In the genomic region with DNA sequence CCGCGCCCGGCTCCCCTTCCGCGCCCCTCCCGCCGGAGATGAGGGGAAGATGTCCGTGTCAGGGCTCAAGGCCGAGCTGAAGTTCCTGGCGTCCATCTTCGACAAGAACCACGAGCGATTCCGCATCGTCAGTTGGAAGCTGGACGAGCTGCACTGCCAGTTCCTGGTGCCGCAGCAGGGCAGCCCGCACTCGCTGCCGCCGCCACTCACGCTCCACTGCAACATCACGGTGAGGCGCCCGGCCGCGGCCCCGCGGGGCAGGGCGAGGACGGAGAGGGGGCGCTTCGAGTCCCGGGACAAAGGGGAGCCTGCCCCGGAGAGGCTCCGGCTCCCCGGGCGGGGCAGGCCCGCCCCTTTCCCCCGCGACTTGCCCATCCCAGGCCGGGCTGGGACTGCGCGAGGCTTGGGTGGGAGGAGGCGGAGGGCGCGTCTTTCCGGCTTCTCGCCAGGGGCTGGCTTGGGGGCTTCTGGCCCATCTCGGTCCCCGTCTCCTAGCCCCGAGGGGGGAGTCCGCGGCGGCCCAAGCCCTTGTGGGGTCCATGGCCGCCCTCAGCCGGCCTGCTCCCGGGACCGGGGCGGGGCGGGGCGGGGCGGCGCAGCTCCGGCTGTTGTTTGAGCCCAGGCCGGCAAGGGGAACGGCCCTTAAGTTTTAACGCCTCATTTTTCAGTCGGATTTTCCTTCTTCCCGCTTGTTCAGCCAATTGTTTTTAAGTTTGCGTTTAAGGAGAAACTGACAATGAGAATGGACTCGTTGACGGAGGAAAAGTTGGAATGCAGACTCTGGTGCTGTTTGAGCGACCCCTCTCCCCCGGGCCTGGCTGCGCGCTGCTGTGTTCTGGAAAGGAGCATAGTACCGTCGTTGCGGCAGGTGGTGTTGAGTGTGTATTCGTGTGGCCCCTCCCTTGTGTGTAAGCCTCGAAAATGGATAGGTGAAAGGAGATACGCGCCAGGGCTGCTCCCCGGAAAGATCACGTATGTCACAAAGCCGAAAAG, we compare ENCODE assay signal across 8 cellular contexts. TPM values are rescaled to one million over a fixed set of nuclear protein-coding genes. Genes with fewer than 3 reads are reported as not detected.
A peak's percentile ranks its signal among the peaks of the same experiment; 100 is the strongest.
DNase-seq lines count a peak whose midpoint lies in the region; ATAC-seq, FAIRE-seq and TF ChIP-seq lines count a peak whose summit lies in the region.

No MANE protein-coding gene starts in this region.

- peaks cover 2 to 14% of the 10 kb centered on the region in 2 experiments; a peak in 3 of 5 replicates for H3K27me3 ChIP-seq in HepG2 (ENCODE audit: control insufficient read depth in 1 of 2, insufficient read depth in 2 of 2, low read length in 2 of 2)

- POLR2A ChIA-PET in HepG2 (lab: Yijun Ruan, JAX), result interaction anchor here (0.7 to 2.7 kb wide), 4 partner anchors 9 to 120 kb away, joined by 3 to 8 read pairs (median 6); partner anchors contain the start of gene FBXO22

- TF ChIP-seq RAD21 in HepG2 (CRISPR knock-in tag; IDR thresholded peaks at IDR 0.05), result no peak

- CTCF ChIA-PET in HepG2 (lab: Yijun Ruan, JAX; ENCODE audit: low intra/inter-chr PET ratio, low total read pairs), result no interaction called here

- peaks cover 46% of the 10 kb centered on the region for H3K79me2 ChIP-seq in HepG2 (ENCODE audit: insufficient read depth, low read length)

- TF ChIP-seq CTCF in HepG2 (CRISPR knock-in tag; IDR thresholded peaks at IDR 0.05), result no peak

- H4K20me1 ChIP-seq in HepG2 (ENCODE audit: insufficient read depth, low read length), result no peaks in the 10 kb centered on the region; the same call in 1 of the 2 replicates

- in situ Hi-C loops in HepG2 (cut with HindIII; ENCODE audit: extremely low pct_ligation_motif_present, low pct_unique_long_range_greater_than_20kb), result no loop called here

- TF ChIP-seq EP300 in HepG2 (IDR thresholded peaks at IDR 0.05; ENCODE audit: low read depth in 2 of 2, low read length in 2 of 2) (no peak), HepG2 (CRISPR knock-in tag; IDR thresholded peaks at IDR 0.05; ENCODE audit: borderline replicate concordance) (no peak)

- intact Hi-C loops in HepG2 (cut with micrococcal nuclease; ENCODE audit: unreplicated experiment), result loop anchor here (10.0 kb wide), 1 partner anchor 61 kb away; the partner anchor contains the start of gene FBXO22

- H2AFZ ChIP-seq in HepG2 (ENCODE audit: low read length), result no peak overlapping the region

- peak overlapping the region; percentile 95 for H3K4me2 ChIP-seq in HepG2 (ENCODE audit: low read depth, low read length)

- 1% methylated on average over 35 of the region's 87 CpGs for whole genome bisulfite sequencing in HepG2 (ENCODE audit: low lambda C conversion rate)

- peaks cover 45% of the 10 kb centered on the region for H3K4me1 ChIP-seq in HepG2 (ENCODE audit: insufficient read depth, low read length)

- no peak; a peak in 1 of 4 replicates for TF ChIP-seq POLR2A in HepG2 (IDR thresholded peaks at IDR 0.05; ENCODE audit: insufficient read depth in 1 of 2, low read depth in 2 of 2, low read length in 2 of 2)

- H3K9me3 ChIP-seq in HepG2 (ENCODE audit: low read length), result no peaks in the 10 kb centered on the region

- no peaks in the 10 kb centered on the region; a peak in 1 of 5 replicates for H3K36me3 ChIP-seq in HepG2 (replicated peaks in 1 of 2; ENCODE audit: control insufficient read depth in 1 of 2, insufficient read depth in 2 of 2, low read length in 2 of 2)

- H3K4me3 ChIP-seq in HepG2 (replicated peaks in 1 of 3; ENCODE audit: insufficient read depth in 1 of 3, low read depth in 2 of 3, low read length in 3 of 3), result peak overlapping the region; percentile 69 to 85 (median 83)

- peak; percentile 50 for FAIRE-seq in HepG2 (lab: Jason Lieb, UNC)

- peak; percentile 53 for ATAC-seq in GM18498 (IDR thresholded peaks at IDR 0.05; ENCODE audit: unreplicated experiment)
- ATAC-seq in HG02798 (IDR thresholded peaks at IDR 0.05; ENCODE audit: poor library complexity, unreplicated experiment), result peak; percentile 60
- peak; percentile 70 for ATAC-seq in HepG2

- DNase-seq in NCI-H226, result peak; percentile 59
- peak; percentile 39 to 44 for DNase-seq in activated CD4-positive, alpha-beta T cell treated with anti-CD3 and anti-CD28 coated beads, Interleukin-2, amount 50 U/mL, for 4 hours
- DNase-seq in dermis blood vessel endothelial cell, result peak; percentile 60
- peak; percentile 11 for DNase-seq in HepG2 (ENCODE audit: low spot score)
- DNase-seq in stimulated activated CD4-positive, alpha-beta T cell treated with anti-CD3 and anti-CD28 coated beads, Interleukin-4, amount 100 ng/mL, for 4 hours, result peak; percentile 44 to 49
- no peak for DNase-seq in NCI-H128 (lab: John Stamatoyannopoulos, UW; ENCODE audit: unreplicated experiment)

- peak overlapping the region; percentile 59 for H3K27ac ChIP-seq in HepG2 (ENCODE audit: extremely low read length, insufficient read depth, low read length)

- BruUV-seq in HepG2 (replicated peaks; lab: Mats Ljungman, UMichigan), result no TSS peak

- peak overlapping the region; percentile 79 for H3K9ac ChIP-seq in HepG2 (ENCODE audit: insufficient read depth, low read depth, low read length)

TF ChIP-seq in HepG2, 621 proteins besides CTCF, POLR2A, EP300 and RAD21 (continues in another document):
- peak; percentile 36; the same call in 1 of the 2 replicates for TF ChIP-seq ZNF441 (CRISPR knock-in tag; IDR thresholded peaks at IDR 0.05; ENCODE audit: borderline replicate concordance)
- TF ChIP-seq ZNF850 (CRISPR knock-in tag; conservative IDR thresholded peaks at IDR 0.05), result peak; percentile 16; the same call in 1 of the 2 replicates

RNA-seq across cellular contexts. Expression of gene UBE2Q2, which starts 0.7 kb away (rescaled TPM):
- total RNA-seq in dermis blood vessel endothelial cell (68.8 and 69.1 TPM in 2 replicates), HepG2 (2016; rRNA removed; fragmentation: Illumina TruSeq; extraction: Trizol) (20.1 and 20.4 TPM in 2 replicates)
- 28.3 and 29.7 TPM in 2 replicates for total RNA-seq in HepG2 (2016; cell fraction: cytosol; rRNA removed; fragmentation: Illumina TruSeq; extraction: Trizol; ENCODE audit: low read depth)
- total RNA-seq in HepG2 (2016; cell fraction: insoluble cytoplasmic fraction; rRNA removed; fragmentation: Illumina TruSeq; extraction: Trizol), result 19.0 and 20.4 TPM in 2 replicates
- total RNA-seq in HepG2 (2016; cell fraction: membrane; rRNA removed; fragmentation: Illumina TruSeq; extraction: Trizol), result 41.0 and 48.0 TPM in 2 replicates
- 14.5 and 16.7 TPM in 2 replicates for total RNA-seq in HepG2 (2016; cell fraction: nucleus; rRNA removed; fragmentation: Illumina TruSeq; extraction: Trizol)
- polyA plus RNA-seq in HepG2 (2011; rRNA removed), result 10.6 and 11.4 TPM in 2 replicates
- polyA plus RNA-seq in HepG2 (2011; cell fraction: cytosol; rRNA removed), result 4.6 and 8.2 TPM in 2 replicates
- 8.9 and 9.8 TPM in 2 replicates for polyA plus RNA-seq in HepG2 (2011; cell fraction: nucleus; rRNA removed)
- polyA plus RNA-seq in HepG2 (2012), result 12.2 and 12.6 TPM in 2 replicates
- 21.3 and 23.2 TPM in 2 replicates for polyA plus RNA-seq in HepG2 (2016; cell fraction: cytosol; fragmentation: Illumina TruSeq; extraction: Trizol; ENCODE audit: low read depth)
- polyA plus RNA-seq in HepG2 (2016; cell fraction: insoluble cytoplasmic fraction; fragmentation: Illumina TruSeq; extraction: Trizol; ENCODE audit: low read depth), result 18.6 and 19.5 TPM in 2 replicates
- polyA plus RNA-seq in HepG2 (2016; cell fraction: membrane; fragmentation: Illumina TruSeq; extraction: Trizol; ENCODE audit: low read depth), result 34.5 and 36.1 TPM in 2 replicates
- polyA plus RNA-seq in HepG2 (2016; cell fraction: nucleus; fragmentation: Illumina TruSeq; extraction: Trizol; ENCODE audit: insufficient read depth, low read depth), result 20.5 and 22.4 TPM in 2 replicates
- polyA minus RNA-seq in HepG2 (2011; rRNA and poly(A)+ RNA removed; ENCODE audit: low replicate concordance), result 4.1 and 10.7 TPM in 2 replicates
- polyA minus RNA-seq in HepG2 (2011; cell fraction: cytosol; rRNA and poly(A)+ RNA removed), result 6.2 and 12.2 TPM in 2 replicates
- polyA minus RNA-seq in HepG2 (2011; cell fraction: nucleus; rRNA and poly(A)+ RNA removed), result 17.4 and 17.5 TPM in 2 replicates

RNA-seq across cellular contexts. Expression of gene FBXO22, which starts 59.8 kb away (rescaled TPM):
- total RNA-seq in dermis blood vessel endothelial cell (50.7 and 70.8 TPM in 2 replicates), HepG2 (2016; rRNA removed; fragmentation: Illumina TruSeq; extraction: Trizol) (112 and 179 TPM in 2 replicates)
- total RNA-seq in HepG2 (2016; cell fraction: cytosol; rRNA removed; fragmentation: Illumina TruSeq; extraction: Trizol; ENCODE audit: low read depth), result 21.5 and 24.9 TPM in 2 replicates
- total RNA-seq in HepG2 (2016; cell fraction: insoluble cytoplasmic fraction; rRNA removed; fragmentation: Illumina TruSeq; extraction: Trizol), result 120 and 197 TPM in 2 replicates
- total RNA-seq in HepG2 (2016; cell fraction: membrane; rRNA removed; fragmentation: Illumina TruSeq; extraction: Trizol), result 48.5 and 56.0 TPM in 2 replicates
- total RNA-seq in HepG2 (2016; cell fraction: nucleus; rRNA removed; fragmentation: Illumina TruSeq; extraction: Trizol), result 74.1 and 87.3 TPM in 2 replicates
- 42.5 and 45.7 TPM in 2 replicates for polyA plus RNA-seq in HepG2 (2011; rRNA removed)
- 29.7 and 36.0 TPM in 2 replicates for polyA plus RNA-seq in HepG2 (2011; cell fraction: cytosol; rRNA removed)
- 27.8 and 32.3 TPM in 2 replicates for polyA plus RNA-seq in HepG2 (2011; cell fraction: nucleus; rRNA removed)
- 49.1 and 62.3 TPM in 2 replicates for polyA plus RNA-seq in HepG2 (2012)
- polyA plus RNA-seq in HepG2 (2016; cell fraction: cytosol; fragmentation: Illumina TruSeq; extraction: Trizol; ENCODE audit: low read depth), result 22.4 and 27.7 TPM in 2 replicates
- polyA plus RNA-seq in HepG2 (2016; cell fraction: insoluble cytoplasmic fraction; fragmentation: Illumina TruSeq; extraction: Trizol; ENCODE audit: low read depth), result 149 and 155 TPM in 2 replicates
- 36.1 and 39.4 TPM in 2 replicates for polyA plus RNA-seq in HepG2 (2016; cell fraction: membrane; fragmentation: Illumina TruSeq; extraction: Trizol; ENCODE audit: low read depth)
- 78.1 and 88.1 TPM in 2 replicates for polyA plus RNA-seq in HepG2 (2016; cell fraction: nucleus; fragmentation: Illumina TruSeq; extraction: Trizol; ENCODE audit: insufficient read depth, low read depth)
- polyA minus RNA-seq in HepG2 (2011; rRNA and poly(A)+ RNA removed; ENCODE audit: low replicate concordance), result 79.9 and 90.6 TPM in 2 replicates
- polyA minus RNA-seq in HepG2 (2011; cell fraction: cytosol; rRNA and poly(A)+ RNA removed), result 46.8 and 48.9 TPM in 2 replicates
- polyA minus RNA-seq in HepG2 (2011; cell fraction: nucleus; rRNA and poly(A)+ RNA removed), result 61.4 and 66.2 TPM in 2 replicates
